Comparison of ENCODE assay signal across 18 cellular contexts in the genomic region with DNA sequence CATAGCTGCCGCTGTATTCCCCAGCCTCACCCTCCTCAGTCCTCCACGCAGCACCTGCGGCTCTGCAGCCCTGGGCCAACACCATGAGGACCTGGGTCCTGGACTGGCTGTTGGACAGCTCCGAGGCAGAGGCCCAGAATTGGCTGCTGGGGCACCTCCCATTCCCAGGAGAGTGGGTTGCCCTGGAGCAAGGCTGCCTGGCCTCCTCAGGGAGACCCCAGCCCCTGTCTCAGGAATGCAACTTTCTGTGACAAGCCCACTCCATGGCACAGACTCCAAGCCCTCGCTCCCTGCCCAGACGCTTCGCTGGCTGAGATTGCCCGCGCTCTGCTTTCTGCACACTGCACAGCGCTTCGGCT. TPM values are rescaled to one million over a fixed set of nuclear protein-coding genes. Genes with fewer than 3 reads are reported as not detected.
DNase-seq lines count a peak whose midpoint lies in the region; ATAC-seq, FAIRE-seq and TF ChIP-seq lines count a peak whose summit lies in the region.
"Had no signal": no experiment of that assay in that cellular context is flagged by ENCODE, and none has a peak within 500 bp of the region (broad histone marks: within the 10 kb centered on the region; RNA-seq: fewer than 3 reads in every experiment).

No MANE protein-coding gene starts in this region.

- no peak for DNase-seq in natural killer cell treated with Interleukin-12 subunit alpha and Interleukin-12 subunit beta and Interleukin-15 and Interleukin-18, amount 100 ng/mL, for 72 hours (ENCODE audit: low spot score)
- no peak for DNase-seq in natural killer cell
- DNase-seq in bronchial epithelial cell (ENCODE audit: low read depth) = peak; percentile 16
- DNase-seq in lung (ENCODE audit: low spot score) = peak; percentile 21
- peak; percentile 75 to 90 for DNase-seq in vagina (ENCODE audit: extremely low spot score in 2 of 2)
- DNase-seq in nephron progenitor cell = no peak
- no peak for DNase-seq in HEK293T (ENCODE audit: extremely low spot score)
- DNase-seq: activated CD4-positive, alpha-beta T cell treated with anti-CD3 and anti-CD28 coated beads, Interleukin-2, amount 10 ng/mL, durations not matched to agents 7 days and 5 days; activated naive CD4-positive, alpha-beta T cell treated with Interleukin-2 at 50 U/mL for 16 hours; CD8-positive, alpha-beta T cell; NCI-H2081 treated with DMSO at 0.1 percent for 48 hours; NCI-H510A treated with DMSO at 0.1 percent for 48 hours; T-helper 1 cell had no signal

- POLR2A ChIA-PET in HEK293T (lab: Yijun Ruan, JAX) = no interaction called here

- H3K9me3 ChIP-seq in lung (ENCODE audit: control insufficient read depth in 2 of 2, insufficient read depth in 1 of 2, low read length in 1 of 2) = no peaks in the 10 kb centered on the region
- H3K9me3 ChIP-seq in vagina = no peaks in the 10 kb centered on the region
- H3K9me3 ChIP-seq: ascending aorta had no signal

- no peaks in the 10 kb centered on the region for H3K27me3 ChIP-seq in bronchial epithelial cell (ENCODE audit: control insufficient read depth, insufficient read depth, low read length)
- H3K27me3 ChIP-seq in lung (ENCODE audit: control insufficient read depth, insufficient read depth) = no peaks in the 10 kb centered on the region
- H3K27me3 ChIP-seq in vagina = no peaks in the 10 kb centered on the region
- H3K27me3 ChIP-seq: ascending aorta had no signal

- intact Hi-C loops in natural killer cell (cut with micrococcal nuclease) = no loop called here
- intact Hi-C loops in vagina (cut with DNase I) = no loop called here

- H3K27ac ChIP-seq in lung (ENCODE audit: low read depth in 1 of 2, low read length in 1 of 2) = no peak overlapping the region
- peak overlapping the region; percentile 65 for H3K27ac ChIP-seq in vagina
- H3K27ac ChIP-seq: KMS-11 had no signal

- H3K4me3 Mint-ChIP-seq in natural killer cell treated with Interleukin-12 subunit alpha and Interleukin-12 subunit beta and Interleukin-15 and Interleukin-18, amount 100 ng/mL, for 72 hours = no peak overlapping the region
- H3K4me3 Mint-ChIP-seq in natural killer cell (no peak overlapping the region), nephron progenitor cell (no peak overlapping the region)
- H3K4me3 Mint-ChIP-seq: activated CD4-positive, alpha-beta T cell treated with anti-CD3 and anti-CD28 coated beads, Interleukin-2, amount 10 ng/mL, durations not matched to agents 7 days and 5 days; CD8-positive, alpha-beta T cell; neural crest cell had no signal

- no peak for FAIRE-seq in bronchial epithelial cell (lab: Jason Lieb, UNC)
- FAIRE-seq: endometrium had no signal

- peak; percentile 17 to 37 for ATAC-seq in natural killer cell treated with Interleukin-12 subunit alpha and Interleukin-12 subunit beta and Interleukin-15 and Interleukin-18, amount 100 ng/mL, for 72 hours
- no peak for ATAC-seq in natural killer cell
- no peak for ATAC-seq in lung (ENCODE audit: insufficient read depth, low FRiP score)
- ATAC-seq in HG03135 (IDR thresholded peaks at IDR 0.05; ENCODE audit: unreplicated experiment) = no peak
- ATAC-seq: CD8-positive, alpha-beta T cell had no signal

- H3K4me1 Mint-ChIP-seq in natural killer cell treated with Interleukin-12 subunit alpha and Interleukin-12 subunit beta and Interleukin-15 and Interleukin-18, amount 100 ng/mL, for 72 hours (ENCODE audit: low read depth in 2 of 2) = no peaks in the 10 kb centered on the region
- H3K4me1 Mint-ChIP-seq in natural killer cell (no peaks in the 10 kb centered on the region), nephron progenitor cell (peaks cover 12% of the 10 kb centered on the region)
- H3K4me1 Mint-ChIP-seq: activated CD4-positive, alpha-beta T cell treated with anti-CD3 and anti-CD28 coated beads, Interleukin-2, amount 10 ng/mL, durations not matched to agents 7 days and 5 days had no signal

- no peak for TF ChIP-seq POLR2A in vagina (IDR thresholded peaks at IDR 0.05)

- H3K4me1 ChIP-seq in lung (ENCODE audit: control insufficient read depth in 2 of 2, insufficient read depth in 2 of 2, low read length in 2 of 2) = peaks cover 0 to 2% of the 10 kb centered on the region in 2 donors
- peaks cover 16% of the 10 kb centered on the region for H3K4me1 ChIP-seq in vagina

- no peaks in the 10 kb centered on the region for H3K36me3 Mint-ChIP-seq in natural killer cell treated with Interleukin-12 subunit alpha and Interleukin-12 subunit beta and Interleukin-15 and Interleukin-18, amount 100 ng/mL, for 72 hours
- H3K36me3 Mint-ChIP-seq in natural killer cell (no peaks in the 10 kb centered on the region), nephron progenitor cell (ENCODE audit: low read depth) (no peaks in the 10 kb centered on the region)
- H3K36me3 Mint-ChIP-seq: CD8-positive, alpha-beta T cell had no signal

- CTCF ChIA-PET in HEK293T (lab: Yijun Ruan, JAX) = no interaction called here

- no peak overlapping the region for H3K4me3 ChIP-seq in bronchial epithelial cell (ENCODE audit: low read depth, low read length)
- no peak overlapping the region for H3K4me3 ChIP-seq in lung
- H3K4me3 ChIP-seq in vagina = no peak overlapping the region
- H3K4me3 ChIP-seq: ascending aorta had no signal

- no peaks in the 10 kb centered on the region for H3K9me3 Mint-ChIP-seq in natural killer cell treated with Interleukin-12 subunit alpha and Interleukin-12 subunit beta and Interleukin-15 and Interleukin-18, amount 100 ng/mL, for 72 hours
- H3K9me3 Mint-ChIP-seq in natural killer cell (no peaks in the 10 kb centered on the region), nephron progenitor cell (peaks cover 28% of the 10 kb centered on the region)
- H3K9me3 Mint-ChIP-seq: activated CD4-positive, alpha-beta T cell treated with anti-CD3 and anti-CD28 coated beads, Interleukin-2, amount 10 ng/mL, durations not matched to agents 7 days and 5 days; CD8-positive, alpha-beta T cell; neural crest cell had no signal

- TF ChIP-seq CTCF in natural killer cell (IDR thresholded peaks at IDR 0.05) (no peak), bronchial epithelial cell (IDR thresholded peaks at IDR 0.05; ENCODE audit: insufficient read depth, low read length, severe bottlenecking) (no peak), lung (IDR thresholded peaks at IDR 0.05; ENCODE audit: control extremely low read depth, extremely low read depth) (no peak), vagina (IDR thresholded peaks at IDR 0.05) (no peak), nephron progenitor cell (IDR thresholded peaks at IDR 0.05) (no peak)

- peaks cover 4 to 18% of the 10 kb centered on the region in 2 donors for H3K27me3 Mint-ChIP-seq in natural killer cell treated with Interleukin-12 subunit alpha and Interleukin-12 subunit beta and Interleukin-15 and Interleukin-18, amount 100 ng/mL, for 72 hours
- peaks cover 0 to under 1% of the 10 kb centered on the region in 2 donors for H3K27me3 Mint-ChIP-seq in natural killer cell (ENCODE audit: low read depth in 2 of 2)
- H3K27me3 Mint-ChIP-seq in nephron progenitor cell (ENCODE audit: low read depth, poor library complexity) = peaks cover 26% of the 10 kb centered on the region
- H3K27me3 Mint-ChIP-seq: activated CD4-positive, alpha-beta T cell treated with anti-CD3 and anti-CD28 coated beads, Interleukin-2, amount 10 ng/mL, durations not matched to agents 7 days and 5 days had no signal

- H3K36me3 ChIP-seq in bronchial epithelial cell (ENCODE audit: control insufficient read depth, insufficient read depth, low read length) (no peaks in the 10 kb centered on the region), lung (ENCODE audit: control insufficient read depth in 2 of 2, insufficient read depth in 2 of 2, low read length in 2 of 2) (no peaks in the 10 kb centered on the region), vagina (no peaks in the 10 kb centered on the region)
- H3K36me3 ChIP-seq: ascending aorta had no signal

- no peak overlapping the region for H3K27ac Mint-ChIP-seq in natural killer cell treated with Interleukin-12 subunit alpha and Interleukin-12 subunit beta and Interleukin-15 and Interleukin-18, amount 100 ng/mL, for 72 hours
- H3K27ac Mint-ChIP-seq in natural killer cell (no peak overlapping the region), nephron progenitor cell (no peak overlapping the region)
- H3K27ac Mint-ChIP-seq: activated CD4-positive, alpha-beta T cell treated with anti-CD3 and anti-CD28 coated beads, Interleukin-2, amount 10 ng/mL, durations not matched to agents 7 days and 5 days; CD8-positive, alpha-beta T cell had no signal

- 91 to 93% methylated on average over 11 of the region's 11 CpGs for WGBS in lung, 2 donors

TF ChIP-seq in HEK293T, 16 proteins besides CTCF, POLR2A, EP300 and RAD21:
- TF ChIP-seq L3MBTL2 (conservative IDR thresholded peaks at IDR 0.05) (no peak), CTBP1 (IDR thresholded peaks at IDR 0.05; ENCODE audit: borderline replicate concordance) (no peak)
TF ChIP-seq in HEK293T: peak in this region for 0.

RNA-seq across cellular contexts. Expression of a gene that starts 33.0 kb away (rescaled TPM):
- not detected for total RNA-seq in natural killer cell treated with Interleukin-12 subunit alpha and Interleukin-12 subunit beta and Interleukin-15 and Interleukin-18, amount 100 ng/mL, for 72 hours
- total RNA-seq in natural killer cell (not detected), bronchial epithelial cell (under 0.01 and 0.53 TPM in 2 replicates), lung (1 to 10 TPM; 2.6 to 4.7 TPM), vagina (6.9 TPM)
- 1 to 10 TPM; 1.1 to 2.2 TPM for polyA plus RNA-seq in lung
- total RNA-seq: activated CD4-positive, alpha-beta T cell treated with anti-CD3 and anti-CD28 coated beads, Interleukin-2, amount 10 ng/mL, durations not matched to agents 7 days and 5 days; CD8-positive, alpha-beta T cell had no signal

Comparison
In these comparisons a context has a peak if more than half of its experiments do, and no peak if none do; other contexts are left out.
1. ATAC-seq: peak in natural killer cell treated with Interleukin-12 subunit alpha and Interleukin-12 subunit beta and Interleukin-15 and Interleukin-18, amount 100 ng/mL, for 72 hours (2 of 2); none in natural killer cell (0 of 3), lung (single experiment) and HG03135 (single experiment).
2. DNase-seq: peak in bronchial epithelial cell (single experiment), lung (single experiment) and vagina (2 of 2); none in natural killer cell treated with Interleukin-12 subunit alpha and Interleukin-12 subunit beta and Interleukin-15 and Interleukin-18, amount 100 ng/mL, for 72 hours (single experiment), natural killer cell (single experiment), nephron progenitor cell (single experiment) and HEK293T (single experiment).